ENCODE assay signal across 24 cellular contexts in the genomic region with DNA sequence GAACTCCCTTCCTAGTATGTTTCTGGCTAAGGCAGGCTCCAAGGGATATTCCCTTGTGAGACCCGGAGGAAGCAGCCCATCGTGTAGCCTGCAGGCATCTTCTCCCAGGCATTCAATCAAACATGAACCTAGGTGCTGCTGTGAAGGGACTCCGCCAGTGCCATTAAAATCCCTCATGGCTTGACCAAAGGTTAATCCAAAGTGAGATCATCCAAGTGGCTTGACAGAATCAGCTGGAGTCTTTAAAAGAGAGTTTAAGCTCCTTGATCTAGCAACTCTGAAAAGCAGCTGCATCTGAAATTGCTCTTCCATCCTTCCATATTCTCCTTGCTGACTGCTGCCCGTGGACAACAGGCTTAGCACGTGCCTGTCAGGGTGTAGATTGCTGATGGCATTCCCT.
DNase-seq lines count a peak whose midpoint lies in the region; ATAC-seq and TF ChIP-seq lines count a peak whose summit lies in the region.
"Had no signal": no experiment of that assay in that cellular context is flagged by ENCODE, and none has a peak within 500 bp of the region (broad histone marks: within the 10 kb centered on the region; RNA-seq: fewer than 3 reads in every experiment).

No MANE protein-coding gene starts in this region.

- H3K4me3 Mint-ChIP-seq in nephron (no peak overlapping the region), type B pancreatic cell (peak overlapping the region; percentile 52)
- H3K4me3 Mint-ChIP-seq: HFFc6, IgD-negative memory B cell had no signal

- H3K36me3 Mint-ChIP-seq in nephron (ENCODE audit: low read depth) (no peaks in the 10 kb centered on the region), type B pancreatic cell (no peaks in the 10 kb centered on the region)

- peaks cover 4% of the 10 kb centered on the region for H3K27me3 Mint-ChIP-seq in nephron (ENCODE audit: low read depth)
- no peaks in the 10 kb centered on the region for H3K27me3 Mint-ChIP-seq in type B pancreatic cell

- H3K27ac Mint-ChIP-seq in nephron (peak overlapping the region; percentile 59 to 97 (median 76)), type B pancreatic cell (peak overlapping the region; percentile 35)
- H3K27ac Mint-ChIP-seq: HFFc6, IgD-negative memory B cell had no signal

- TF ChIP-seq CTCF in nephron (IDR thresholded peaks at IDR 0.05; ENCODE audit: unreplicated experiment in 3 of 3) (no peak), type B pancreatic cell (conservative IDR thresholded peaks at IDR 0.05) (no peak)

- ATAC-seq in HG03378 (IDR thresholded peaks at IDR 0.05; ENCODE audit: unreplicated experiment) (no peak), GM21825 (IDR thresholded peaks at IDR 0.05; ENCODE audit: unreplicated experiment) (no peak)
- ATAC-seq: GM12878 had no signal

- H3K9me3 Mint-ChIP-seq in nephron, result no peaks in the 10 kb centered on the region
- no peaks in the 10 kb centered on the region for H3K9me3 Mint-ChIP-seq in type B pancreatic cell

- peaks cover 46% of the 10 kb centered on the region for H3K4me1 Mint-ChIP-seq in nephron
- peaks cover 31% of the 10 kb centered on the region for H3K4me1 Mint-ChIP-seq in type B pancreatic cell (ENCODE audit: unreplicated experiment)
- H3K4me1 Mint-ChIP-seq: IgD-negative memory B cell had no signal

- DNase-seq in NCI-H82 (lab: John Stamatoyannopoulos, UW), result peak; percentile 5
- DNase-seq in NCI-H82 treated with DMSO at 0.1 percent for 48 hours (lab: John Stamatoyannopoulos, UW; ENCODE audit: unreplicated experiment), result no peak
- DNase-seq in kidney tubule cell (ENCODE audit: low spot score), result peak; percentile 20
- no peak for DNase-seq in type B pancreatic cell (ENCODE audit: extremely low spot score, unreplicated experiment)
- DNase-seq in SIG-M5 (lab: John Stamatoyannopoulos, UW), result no peak
- DNase-seq: 8988T, ACHN, BE2C, GOT3, HFFc6, MM.1S, NCI-H2029, NCI-H2171, NCI-H345, NCI-H510A treated with DMSO at 0.1 percent for 48 hours, NCI-H774, PC-9, Right ventricle myocardium superior, RPMI8226 had no signal

Comparison
In these comparisons a context has a peak if more than half of its experiments do, and no peak if none do; other contexts are left out.
1. DNase-seq: peak in NCI-H82 (single experiment) and kidney tubule cell (single experiment); none in NCI-H82 treated with DMSO at 0.1 percent for 48 hours (single experiment), type B pancreatic cell (single experiment) and SIG-M5 (single experiment).